In genomic region chr3:51371943-51372557, GRCh38 we compare ENCODE assay signal across 8 cellular contexts. TPM values are rescaled to one million over a fixed set of nuclear protein-coding genes. Genes with fewer than 3 reads are reported as not detected.
DNase-seq lines count a peak whose midpoint lies in the region; ATAC-seq and FAIRE-seq lines count a peak whose summit lies in the region.

No MANE protein-coding gene starts in this region.

- no peak overlapping the region for H3K27ac Mint-ChIP-seq in stimulated activated naive B cell treated with anti-CD40 and anti-IgM and Interleukin-4, amounts not matched to agents 10 μg/mL and 1 μg/mL and 100 μg/mL, for 72 hours

- H3K27me3 Mint-ChIP-seq in stimulated activated naive B cell treated with anti-CD40 and anti-IgM and Interleukin-4, amounts not matched to agents 10 μg/mL and 1 μg/mL and 100 μg/mL, for 72 hours, result peaks cover 22 to 41% of the 10 kb centered on the region in 2 donors

- H3K4me1 Mint-ChIP-seq in stimulated activated naive B cell treated with anti-CD40 and anti-IgM and Interleukin-4, amounts not matched to agents 10 μg/mL and 1 μg/mL and 100 μg/mL, for 72 hours, result peaks cover 0 to 2% of the 10 kb centered on the region in 2 donors

- ATAC-seq in stimulated activated naive B cell treated with anti-CD40 and anti-IgM and Interleukin-4, amounts not matched to agents 10 μg/mL and 1 μg/mL and 100 μg/mL, for 72 hours (replicated peaks), result peak; percentile 64 to 73
- ATAC-seq in GM18858 (IDR thresholded peaks at IDR 0.05; ENCODE audit: unreplicated experiment), result no peak

- no peak overlapping the region for H3K4me3 Mint-ChIP-seq in stimulated activated naive B cell treated with anti-CD40 and anti-IgM and Interleukin-4, amounts not matched to agents 10 μg/mL and 1 μg/mL and 100 μg/mL, for 72 hours

- peak; percentile 94 for FAIRE-seq in islet of Langerhans (lab: Jason Lieb, UNC)

- H3K36me3 Mint-ChIP-seq in stimulated activated naive B cell treated with anti-CD40 and anti-IgM and Interleukin-4, amounts not matched to agents 10 μg/mL and 1 μg/mL and 100 μg/mL, for 72 hours, result no peaks in the 10 kb centered on the region

- peak; percentile 70 for DNase-seq in ELF-1 (ENCODE audit: low read depth, low spot score)
- DNase-seq in HT-29 (ENCODE audit: low spot score), result peak; percentile 69
- peak; percentile 81 for DNase-seq in SK-MEL-5 (ENCODE audit: low read depth, low spot score)
- DNase-seq in T47D (ENCODE audit: low read depth in 1 of 2, low spot score in 1 of 2), result peak; percentile 23 to 74
- DNase-seq in stimulated activated naive B cell treated with anti-CD40 and anti-IgM and Interleukin-4, amounts not matched to agents 10 μg/mL and 1 μg/mL and 100 μg/mL, for 72 hours, result peak; percentile 28
- no peak for DNase-seq in occipital lobe (lab: John Stamatoyannopoulos, UW)

- H3K9me3 Mint-ChIP-seq in stimulated activated naive B cell treated with anti-CD40 and anti-IgM and Interleukin-4, amounts not matched to agents 10 μg/mL and 1 μg/mL and 100 μg/mL, for 72 hours, result no peaks in the 10 kb centered on the region

- in situ Hi-C loops in SK-MEL-5 (cut with HindIII; ENCODE audit: low pct_unique_long_range_greater_than_20kb, low sequenced_read_pairs), result no loop called here
- in situ Hi-C loops in T47D (cut with HindIII; ENCODE audit: low pct_unique_long_range_greater_than_20kb, low sequenced_read_pairs), result no loop called here

RNA-seq across cellular contexts. Expression of gene MANF, which starts 13.0 kb away (rescaled TPM):
- total RNA-seq in HT-29 (2014; rRNA removed; shearing (Covaris generic)), result 58.8 and 62.9 TPM in 2 replicates
- 238 and 252 TPM in 2 replicates for total RNA-seq in SK-MEL-5 (2014; rRNA removed; shearing (Covaris generic))
- 111 and 157 TPM in 2 replicates for polyA plus RNA-seq in SK-MEL-5 (2015; cell fraction: cytosol; rRNA removed)
- 22.0 and 39.8 TPM in 2 replicates for polyA plus RNA-seq in SK-MEL-5 (2015; cell fraction: nucleus; rRNA removed)
- 22.3 TPM for total RNA-seq in occipital lobe

RNA-seq across cellular contexts. Expression of gene RBM15B, which starts 19.0 kb away (rescaled TPM):
- total RNA-seq in HT-29 (2014; rRNA removed; shearing (Covaris generic)), result 32.9 and 36.4 TPM in 2 replicates
- 17.8 and 19.3 TPM in 2 replicates for total RNA-seq in SK-MEL-5 (2014; rRNA removed; shearing (Covaris generic))
- polyA plus RNA-seq in SK-MEL-5 (2015; cell fraction: cytosol; rRNA removed), result 33.7 and 43.3 TPM in 2 replicates
- 18.7 and 21.1 TPM in 2 replicates for polyA plus RNA-seq in SK-MEL-5 (2015; cell fraction: nucleus; rRNA removed)
- 33.5 TPM for total RNA-seq in occipital lobe
